9 cellular contexts compared by ENCODE assay signal in genomic region chr4:68732653-68733466, GRCh38.
DNase-seq lines count a peak whose midpoint lies in the region; ATAC-seq and TF ChIP-seq lines count a peak whose summit lies in the region.
"Had no signal": no experiment of that assay in that cellular context is flagged by ENCODE, and none has a peak within 500 bp of the region (broad histone marks: within the 10 kb centered on the region; RNA-seq: fewer than 3 reads in every experiment).

No MANE protein-coding gene starts in this region.

- H3K27me3 Mint-ChIP-seq in nephron (ENCODE audit: low read depth) = no peaks in the 10 kb centered on the region

- peaks cover 4% of the 10 kb centered on the region for H3K9me3 Mint-ChIP-seq in nephron

- ATAC-seq in GM19025 (IDR thresholded peaks at IDR 0.05; ENCODE audit: low read depth, unreplicated experiment) (peak; percentile 88), HG02870 (IDR thresholded peaks at IDR 0.05; ENCODE audit: unreplicated experiment) (peak; percentile 61)

- H3K36me3 Mint-ChIP-seq in nephron (ENCODE audit: low read depth) = no peaks in the 10 kb centered on the region

- peak overlapping the region; percentile 49 to 80 (median 76) for H3K27ac Mint-ChIP-seq in nephron

- no peak overlapping the region for H3K4me3 Mint-ChIP-seq in nephron

- DNase-seq in LoVo (ENCODE audit: low spot score) = peak; percentile 77
- DNase-seq in hepatic stellate cell (ENCODE audit: low spot score) = no peak
- DNase-seq in mesenteric fat pad (ENCODE audit: low spot score) = no peak
- DNase-seq in ureter (ENCODE audit: low spot score) = no peak
- DNase-seq in SHP77 (lab: John Stamatoyannopoulos, UW) = no peak
- DNase-seq: stimulated activated CD4-positive, alpha-beta T cell treated with anti-CD3 and anti-CD28 coated beads, Interleukin-4, amount 100 ng/mL, for 24 hours had no signal

- H3K4me1 Mint-ChIP-seq in nephron = no peaks in the 10 kb centered on the region

- no peak for TF ChIP-seq CTCF in nephron (IDR thresholded peaks at IDR 0.05; ENCODE audit: unreplicated experiment in 3 of 3)
